Comparison of ENCODE assay signal across 2 cellular contexts in genomic region chr7:138472292-138473079, GRCh38.
TF ChIP-seq lines count a peak whose summit lies in the region.

No MANE protein-coding gene starts in this region.

TF ChIP-seq in HepG2, 621 proteins besides CTCF, POLR2A, EP300 and RAD21 (continues in another document):
- TF ChIP-seq, protein P1, sequence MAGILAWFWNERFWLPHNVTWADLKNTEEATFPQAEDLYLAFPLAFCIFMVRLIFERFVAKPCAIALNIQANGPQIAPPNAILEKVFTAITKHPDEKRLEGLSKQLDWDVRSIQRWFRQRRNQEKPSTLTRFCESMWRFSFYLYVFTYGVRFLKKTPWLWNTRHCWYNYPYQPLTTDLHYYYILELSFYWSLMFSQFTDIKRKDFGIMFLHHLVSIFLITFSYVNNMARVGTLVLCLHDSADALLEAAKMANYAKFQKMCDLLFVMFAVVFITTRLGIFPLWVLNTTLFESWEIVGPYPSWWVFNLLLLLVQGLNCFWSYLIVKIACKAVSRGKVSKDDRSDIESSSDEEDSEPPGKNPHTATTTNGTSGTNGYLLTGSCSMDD (CRISPR knock-in tag; IDR thresholded peaks at IDR 0.05), result no peak
- TF ChIP-seq KLF16 (CRISPR knock-in tag; IDR thresholded peaks at IDR 0.05) (no peak), CEBPB (IDR thresholded peaks at IDR 0.05; ENCODE audit: borderline replicate concordance, low read depth, low read length) (no peak), ZNF740 (CRISPR knock-in tag; IDR thresholded peaks at IDR 0.05) (no peak), ZNF788 (CRISPR knock-in tag; IDR thresholded peaks at IDR 0.05; ENCODE audit: borderline replicate concordance) (no peak), CREM (IDR thresholded peaks at IDR 0.05) (peak; percentile 25; the same call in 1 of the 2 replicates), CREM (CRISPR knock-in tag; IDR thresholded peaks at IDR 0.05) (no peak), PRMT3 (CRISPR knock-in tag; IDR thresholded peaks at IDR 0.05; ENCODE audit: borderline replicate concordance, low read depth) (no peak), NFE2L2 (IDR thresholded peaks at IDR 0.05; ENCODE audit: low read length) (no peak), KMT2B (CRISPR knock-in tag; IDR thresholded peaks at IDR 0.05) (no peak; the same call in 1 of the 2 replicates), MTA3 (CRISPR knock-in tag; IDR thresholded peaks at IDR 0.05) (no peak), REST (IDR thresholded peaks at IDR 0.05; ENCODE audit: borderline replicate concordance in 1 of 2, low read depth in 1 of 2, low read length in 2 of 2) (no peak), ZNF235 (CRISPR knock-in tag; IDR thresholded peaks at IDR 0.05; ENCODE audit: borderline replicate concordance) (no peak), ZFYVE20 (CRISPR knock-in tag; IDR thresholded peaks at IDR 0.05; ENCODE audit: borderline replicate concordance, low read depth) (no peak), ZNF256 (CRISPR knock-in tag; conservative IDR thresholded peaks at IDR 0.05) (no peak), POLR2AphosphoS2 (IDR thresholded peaks at IDR 0.05; ENCODE audit: low read depth, low read length) (0 out of 2 replicates have a peak, but pooled peaks have one; percentile 9)

TF ChIP-seq in K562, 482 proteins besides CTCF, POLR2A, EP300 and RAD21:
- TF ChIP-seq, protein P2, sequence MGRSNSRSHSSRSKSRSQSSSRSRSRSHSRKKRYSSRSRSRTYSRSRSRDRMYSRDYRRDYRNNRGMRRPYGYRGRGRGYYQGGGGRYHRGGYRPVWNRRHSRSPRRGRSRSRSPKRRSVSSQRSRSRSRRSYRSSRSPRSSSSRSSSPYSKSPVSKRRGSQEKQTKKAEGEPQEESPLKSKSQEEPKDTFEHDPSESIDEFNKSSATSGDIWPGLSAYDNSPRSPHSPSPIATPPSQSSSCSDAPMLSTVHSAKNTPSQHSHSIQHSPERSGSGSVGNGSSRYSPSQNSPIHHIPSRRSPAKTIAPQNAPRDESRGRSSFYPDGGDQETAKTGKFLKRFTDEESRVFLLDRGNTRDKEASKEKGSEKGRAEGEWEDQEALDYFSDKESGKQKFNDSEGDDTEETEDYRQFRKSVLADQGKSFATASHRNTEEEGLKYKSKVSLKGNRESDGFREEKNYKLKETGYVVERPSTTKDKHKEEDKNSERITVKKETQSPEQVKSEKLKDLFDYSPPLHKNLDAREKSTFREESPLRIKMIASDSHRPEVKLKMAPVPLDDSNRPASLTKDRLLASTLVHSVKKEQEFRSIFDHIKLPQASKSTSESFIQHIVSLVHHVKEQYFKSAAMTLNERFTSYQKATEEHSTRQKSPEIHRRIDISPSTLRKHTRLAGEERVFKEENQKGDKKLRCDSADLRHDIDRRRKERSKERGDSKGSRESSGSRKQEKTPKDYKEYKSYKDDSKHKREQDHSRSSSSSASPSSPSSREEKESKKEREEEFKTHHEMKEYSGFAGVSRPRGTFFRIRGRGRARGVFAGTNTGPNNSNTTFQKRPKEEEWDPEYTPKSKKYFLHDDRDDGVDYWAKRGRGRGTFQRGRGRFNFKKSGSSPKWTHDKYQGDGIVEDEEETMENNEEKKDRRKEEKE (IDR thresholded peaks at IDR 0.05; ENCODE audit: borderline replicate concordance in 1 of 2, control insufficient read depth in 1 of 2, low read depth in 2 of 2, low read length in 1 of 2), result 0 out of 4 replicates have a peak, but pooled peaks of 1 of the 2 experiments have one; percentile 43
- TF ChIP-seq SUPT5H (IDR thresholded peaks at IDR 0.05) (peak; percentile 41; the same call in 1 of the 2 replicates), POLR2AphosphoS5 (IDR thresholded peaks at IDR 0.05; ENCODE audit: control insufficient read depth, insufficient read depth, low read depth, low read length) (0 out of 2 replicates have a peak, but pooled peaks have one; percentile 16), MEF2A (IDR thresholded peaks at IDR 0.05; ENCODE audit: control insufficient read depth, low read depth, low read length) (peak; percentile 68; the same call in 1 of the 2 replicates), POLR2B (IDR thresholded peaks at IDR 0.05; ENCODE audit: low read depth, partially characterized antibody) (peak; percentile 41)
- TF ChIP-seq, protein P3, sequence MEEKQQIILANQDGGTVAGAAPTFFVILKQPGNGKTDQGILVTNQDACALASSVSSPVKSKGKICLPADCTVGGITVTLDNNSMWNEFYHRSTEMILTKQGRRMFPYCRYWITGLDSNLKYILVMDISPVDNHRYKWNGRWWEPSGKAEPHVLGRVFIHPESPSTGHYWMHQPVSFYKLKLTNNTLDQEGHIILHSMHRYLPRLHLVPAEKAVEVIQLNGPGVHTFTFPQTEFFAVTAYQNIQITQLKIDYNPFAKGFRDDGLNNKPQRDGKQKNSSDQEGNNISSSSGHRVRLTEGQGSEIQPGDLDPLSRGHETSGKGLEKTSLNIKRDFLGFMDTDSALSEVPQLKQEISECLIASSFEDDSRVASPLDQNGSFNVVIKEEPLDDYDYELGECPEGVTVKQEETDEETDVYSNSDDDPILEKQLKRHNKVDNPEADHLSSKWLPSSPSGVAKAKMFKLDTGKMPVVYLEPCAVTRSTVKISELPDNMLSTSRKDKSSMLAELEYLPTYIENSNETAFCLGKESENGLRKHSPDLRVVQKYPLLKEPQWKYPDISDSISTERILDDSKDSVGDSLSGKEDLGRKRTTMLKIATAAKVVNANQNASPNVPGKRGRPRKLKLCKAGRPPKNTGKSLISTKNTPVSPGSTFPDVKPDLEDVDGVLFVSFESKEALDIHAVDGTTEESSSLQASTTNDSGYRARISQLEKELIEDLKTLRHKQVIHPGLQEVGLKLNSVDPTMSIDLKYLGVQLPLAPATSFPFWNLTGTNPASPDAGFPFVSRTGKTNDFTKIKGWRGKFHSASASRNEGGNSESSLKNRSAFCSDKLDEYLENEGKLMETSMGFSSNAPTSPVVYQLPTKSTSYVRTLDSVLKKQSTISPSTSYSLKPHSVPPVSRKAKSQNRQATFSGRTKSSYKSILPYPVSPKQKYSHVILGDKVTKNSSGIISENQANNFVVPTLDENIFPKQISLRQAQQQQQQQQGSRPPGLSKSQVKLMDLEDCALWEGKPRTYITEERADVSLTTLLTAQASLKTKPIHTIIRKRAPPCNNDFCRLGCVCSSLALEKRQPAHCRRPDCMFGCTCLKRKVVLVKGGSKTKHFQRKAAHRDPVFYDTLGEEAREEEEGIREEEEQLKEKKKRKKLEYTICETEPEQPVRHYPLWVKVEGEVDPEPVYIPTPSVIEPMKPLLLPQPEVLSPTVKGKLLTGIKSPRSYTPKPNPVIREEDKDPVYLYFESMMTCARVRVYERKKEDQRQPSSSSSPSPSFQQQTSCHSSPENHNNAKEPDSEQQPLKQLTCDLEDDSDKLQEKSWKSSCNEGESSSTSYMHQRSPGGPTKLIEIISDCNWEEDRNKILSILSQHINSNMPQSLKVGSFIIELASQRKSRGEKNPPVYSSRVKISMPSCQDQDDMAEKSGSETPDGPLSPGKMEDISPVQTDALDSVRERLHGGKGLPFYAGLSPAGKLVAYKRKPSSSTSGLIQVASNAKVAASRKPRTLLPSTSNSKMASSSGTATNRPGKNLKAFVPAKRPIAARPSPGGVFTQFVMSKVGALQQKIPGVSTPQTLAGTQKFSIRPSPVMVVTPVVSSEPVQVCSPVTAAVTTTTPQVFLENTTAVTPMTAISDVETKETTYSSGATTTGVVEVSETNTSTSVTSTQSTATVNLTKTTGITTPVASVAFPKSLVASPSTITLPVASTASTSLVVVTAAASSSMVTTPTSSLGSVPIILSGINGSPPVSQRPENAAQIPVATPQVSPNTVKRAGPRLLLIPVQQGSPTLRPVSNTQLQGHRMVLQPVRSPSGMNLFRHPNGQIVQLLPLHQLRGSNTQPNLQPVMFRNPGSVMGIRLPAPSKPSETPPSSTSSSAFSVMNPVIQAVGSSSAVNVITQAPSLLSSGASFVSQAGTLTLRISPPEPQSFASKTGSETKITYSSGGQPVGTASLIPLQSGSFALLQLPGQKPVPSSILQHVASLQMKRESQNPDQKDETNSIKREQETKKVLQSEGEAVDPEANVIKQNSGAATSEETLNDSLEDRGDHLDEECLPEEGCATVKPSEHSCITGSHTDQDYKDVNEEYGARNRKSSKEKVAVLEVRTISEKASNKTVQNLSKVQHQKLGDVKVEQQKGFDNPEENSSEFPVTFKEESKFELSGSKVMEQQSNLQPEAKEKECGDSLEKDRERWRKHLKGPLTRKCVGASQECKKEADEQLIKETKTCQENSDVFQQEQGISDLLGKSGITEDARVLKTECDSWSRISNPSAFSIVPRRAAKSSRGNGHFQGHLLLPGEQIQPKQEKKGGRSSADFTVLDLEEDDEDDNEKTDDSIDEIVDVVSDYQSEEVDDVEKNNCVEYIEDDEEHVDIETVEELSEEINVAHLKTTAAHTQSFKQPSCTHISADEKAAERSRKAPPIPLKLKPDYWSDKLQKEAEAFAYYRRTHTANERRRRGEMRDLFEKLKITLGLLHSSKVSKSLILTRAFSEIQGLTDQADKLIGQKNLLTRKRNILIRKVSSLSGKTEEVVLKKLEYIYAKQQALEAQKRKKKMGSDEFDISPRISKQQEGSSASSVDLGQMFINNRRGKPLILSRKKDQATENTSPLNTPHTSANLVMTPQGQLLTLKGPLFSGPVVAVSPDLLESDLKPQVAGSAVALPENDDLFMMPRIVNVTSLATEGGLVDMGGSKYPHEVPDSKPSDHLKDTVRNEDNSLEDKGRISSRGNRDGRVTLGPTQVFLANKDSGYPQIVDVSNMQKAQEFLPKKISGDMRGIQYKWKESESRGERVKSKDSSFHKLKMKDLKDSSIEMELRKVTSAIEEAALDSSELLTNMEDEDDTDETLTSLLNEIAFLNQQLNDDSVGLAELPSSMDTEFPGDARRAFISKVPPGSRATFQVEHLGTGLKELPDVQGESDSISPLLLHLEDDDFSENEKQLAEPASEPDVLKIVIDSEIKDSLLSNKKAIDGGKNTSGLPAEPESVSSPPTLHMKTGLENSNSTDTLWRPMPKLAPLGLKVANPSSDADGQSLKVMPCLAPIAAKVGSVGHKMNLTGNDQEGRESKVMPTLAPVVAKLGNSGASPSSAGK (IDR thresholded peaks at IDR 0.05), result no peak
- TF ChIP-seq, protein P4, sequence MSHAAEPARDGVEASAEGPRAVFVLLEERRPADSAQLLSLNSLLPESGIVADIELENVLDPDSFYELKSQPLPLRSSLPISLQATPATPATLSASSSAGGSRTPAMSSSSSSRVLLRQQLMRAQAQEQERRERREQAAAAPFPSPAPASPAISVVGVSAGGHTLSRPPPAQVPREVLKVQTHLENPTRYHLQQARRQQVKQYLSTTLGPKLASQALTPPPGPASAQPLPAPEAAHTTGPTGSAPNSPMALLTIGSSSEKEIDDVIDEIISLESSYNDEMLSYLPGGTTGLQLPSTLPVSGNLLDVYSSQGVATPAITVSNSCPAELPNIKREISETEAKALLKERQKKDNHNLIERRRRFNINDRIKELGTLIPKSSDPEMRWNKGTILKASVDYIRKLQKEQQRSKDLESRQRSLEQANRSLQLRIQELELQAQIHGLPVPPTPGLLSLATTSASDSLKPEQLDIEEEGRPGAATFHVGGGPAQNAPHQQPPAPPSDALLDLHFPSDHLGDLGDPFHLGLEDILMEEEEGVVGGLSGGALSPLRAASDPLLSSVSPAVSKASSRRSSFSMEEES (CRISPR knock-in tag; IDR thresholded peaks at IDR 0.05), result no peak
